24 cellular contexts compared by ENCODE assay signal in genomic region chr1:161705537-161705936, GRCh38. TPM values are rescaled to one million over a fixed set of nuclear protein-coding genes. Genes with fewer than 3 reads are reported as not detected.
DNase-seq lines count a peak whose midpoint lies in the region; ATAC-seq, FAIRE-seq and TF ChIP-seq lines count a peak whose summit lies in the region.
"Had no signal": no experiment of that assay in that cellular context is flagged by ENCODE, and none has a peak within 500 bp of the region (broad histone marks: within the 10 kb centered on the region; RNA-seq: fewer than 3 reads in every experiment).

No MANE protein-coding gene starts in this region.

- H3K27ac ChIP-seq in SU-DHL-6 (ENCODE audit: low read depth, low read length) (peak overlapping the region; percentile 98), HepG2 (ENCODE audit: extremely low read length, insufficient read depth, low read length) (no peak overlapping the region)
- H3K27ac ChIP-seq: 22Rv1 had no signal

- CTCF ChIA-PET in HepG2 (lab: Yijun Ruan, JAX; ENCODE audit: low intra/inter-chr PET ratio, low total read pairs), result no interaction called here

- H2AFZ ChIP-seq in SU-DHL-6 (ENCODE audit: low read depth, low read length, severe bottlenecking), result peak overlapping the region; percentile 9
- H2AFZ ChIP-seq in HepG2 (ENCODE audit: low read length), result no peak overlapping the region

- peaks cover 52% of the 10 kb centered on the region for H3F3A ChIP-seq in SU-DHL-6 (ENCODE audit: insufficient read depth)

- H3K9me3 ChIP-seq in SU-DHL-6 (ENCODE audit: insufficient read depth, low read length), result no peaks in the 10 kb centered on the region
- no peaks in the 10 kb centered on the region for H3K9me3 ChIP-seq in HepG2 (ENCODE audit: low read length)
- H3K9me3 ChIP-seq: left ventricle myocardium inferior had no signal

- intact Hi-C loops in activated CD4-positive, alpha-beta T cell treated with anti-CD3 and anti-CD28 coated beads, Interleukin-2, amount 10 ng/mL, durations not matched to agents 24 days and 14 days (cut with micrococcal nuclease), result no loop called here
- intact Hi-C loops in HepG2 (cut with micrococcal nuclease; ENCODE audit: unreplicated experiment), result no loop called here

- 0 out of 2 replicates have a peak, but pooled peaks cover 5% of the 10 kb centered on the region for H4K20me1 ChIP-seq in SU-DHL-6 (ENCODE audit: low read depth, low read length)
- H4K20me1 ChIP-seq in HepG2 (ENCODE audit: insufficient read depth, low read length), result no peaks in the 10 kb centered on the region

- H3K4me3 ChIP-seq in SU-DHL-6 (ENCODE audit: insufficient read depth, low read length, poor library complexity, severe bottlenecking), result no peak overlapping the region
- H3K4me3 ChIP-seq in HepG2 (replicated peaks in 1 of 3; ENCODE audit: insufficient read depth in 1 of 3, low read depth in 2 of 3, low read length in 3 of 3), result no peak overlapping the region
- H3K4me3 ChIP-seq: K562, left ventricle myocardium inferior had no signal

- no peaks in the 10 kb centered on the region for H3K4me1 Mint-ChIP-seq in activated CD4-positive, alpha-beta T cell treated with anti-CD3 and anti-CD28 coated beads, Interleukin-2, amount 10 ng/mL, durations not matched to agents 24 days and 14 days
- H3K4me1 Mint-ChIP-seq in stimulated activated naive B cell treated with anti-CD40 and anti-IgM and Interleukin-4, amounts not matched to agents 10 μg/mL and 1 μg/mL and 100 μg/mL, for 72 hours, result peaks cover 18 to 20% of the 10 kb centered on the region in 2 donors

- POLR2A ChIA-PET in HepG2 (lab: Yijun Ruan, JAX), result no interaction called here

- TF ChIP-seq EP300 in HepG2 (IDR thresholded peaks at IDR 0.05; ENCODE audit: low read depth in 2 of 2, low read length in 2 of 2) (no peak), HepG2 (CRISPR knock-in tag; IDR thresholded peaks at IDR 0.05; ENCODE audit: borderline replicate concordance) (no peak)

- H3K9me3 Mint-ChIP-seq in activated CD4-positive, alpha-beta T cell treated with anti-CD3 and anti-CD28 coated beads, Interleukin-2, amount 10 ng/mL, durations not matched to agents 24 days and 14 days, result no peaks in the 10 kb centered on the region
- H3K9me3 Mint-ChIP-seq in stimulated activated naive B cell treated with anti-CD40 and anti-IgM and Interleukin-4, amounts not matched to agents 10 μg/mL and 1 μg/mL and 100 μg/mL, for 72 hours, result no peaks in the 10 kb centered on the region
- H3K9me3 Mint-ChIP-seq: activated naive CD4-positive, alpha-beta T cell treated with anti-CD3 and anti-CD28 coated beads for 36 hours; nephron progenitor cell; type B pancreatic cell had no signal

- in situ Hi-C loops in HepG2 (cut with HindIII; ENCODE audit: extremely low pct_ligation_motif_present, low pct_unique_long_range_greater_than_20kb), result no loop called here

- no peak for FAIRE-seq in HepG2 (lab: Jason Lieb, UNC)
- FAIRE-seq: G401.6 had no signal

- ATAC-seq in HG03066 (IDR thresholded peaks at IDR 0.05; ENCODE audit: low read depth, unreplicated experiment) (peak; percentile 35), HepG2 (no peak)
- peak; percentile 83 to 86 for ATAC-seq in stimulated activated naive B cell treated with anti-CD40 and anti-IgM and Interleukin-4, amounts not matched to agents 10 μg/mL and 1 μg/mL and 100 μg/mL, for 72 hours (replicated peaks)
- ATAC-seq: Panc1 had no signal

- no TSS peak for BruUV-seq in HepG2 (replicated peaks; lab: Mats Ljungman, UMichigan)

- no peak for TF ChIP-seq CTCF in SU-DHL-6 (IDR thresholded peaks at IDR 0.05; ENCODE audit: insufficient read depth, low read length, poor library complexity, severe bottlenecking)
- no peak for TF ChIP-seq CTCF in HepG2 (CRISPR knock-in tag; IDR thresholded peaks at IDR 0.05)

- no peaks in the 10 kb centered on the region for H3K36me3 Mint-ChIP-seq in activated CD4-positive, alpha-beta T cell treated with anti-CD3 and anti-CD28 coated beads, Interleukin-2, amount 10 ng/mL, durations not matched to agents 24 days and 14 days (ENCODE audit: low read depth)
- peaks cover 8% of the 10 kb centered on the region in 2 donors for H3K36me3 Mint-ChIP-seq in stimulated activated naive B cell treated with anti-CD40 and anti-IgM and Interleukin-4, amounts not matched to agents 10 μg/mL and 1 μg/mL and 100 μg/mL, for 72 hours
- H3K36me3 Mint-ChIP-seq: type B pancreatic cell had no signal

- H3K27me3 ChIP-seq in SU-DHL-6 (ENCODE audit: low read length), result no peaks in the 10 kb centered on the region
- no peaks in the 10 kb centered on the region; a peak in 1 of 5 replicates for H3K27me3 ChIP-seq in HepG2 (ENCODE audit: control insufficient read depth in 1 of 2, insufficient read depth in 2 of 2, low read length in 2 of 2)

- H3K36me3 ChIP-seq in SU-DHL-6 (ENCODE audit: low read length), result peaks cover 4% of the 10 kb centered on the region
- no peaks in the 10 kb centered on the region for H3K36me3 ChIP-seq in HepG2 (replicated peaks in 1 of 2; ENCODE audit: control insufficient read depth in 1 of 2, insufficient read depth in 2 of 2, low read length in 2 of 2)
- H3K36me3 ChIP-seq: left ventricle myocardium inferior had no signal

- no peak overlapping the region for H3K4me3 Mint-ChIP-seq in activated CD4-positive, alpha-beta T cell treated with anti-CD3 and anti-CD28 coated beads, Interleukin-2, amount 10 ng/mL, durations not matched to agents 24 days and 14 days
- H3K4me3 Mint-ChIP-seq in stimulated activated naive B cell treated with anti-CD40 and anti-IgM and Interleukin-4, amounts not matched to agents 10 μg/mL and 1 μg/mL and 100 μg/mL, for 72 hours, result peak overlapping the region; percentile 8 to 57
- H3K4me3 Mint-ChIP-seq: activated naive CD4-positive, alpha-beta T cell treated with anti-CD3 and anti-CD28 coated beads for 36 hours; nephron progenitor cell; type B pancreatic cell had no signal

- H3K4me1 ChIP-seq in HepG2 (ENCODE audit: insufficient read depth, low read length), result peaks cover 15% of the 10 kb centered on the region

- H3K9me2 ChIP-seq in SU-DHL-6 (replicated peaks; ENCODE audit: insufficient read depth, low read length), result no peaks in the 10 kb centered on the region

- H3K9ac ChIP-seq in SU-DHL-6 (ENCODE audit: low read length), result peak overlapping the region; percentile 75
- H3K9ac ChIP-seq in HepG2 (ENCODE audit: insufficient read depth, low read depth, low read length), result no peak overlapping the region

- H3K27me3 Mint-ChIP-seq in activated CD4-positive, alpha-beta T cell treated with anti-CD3 and anti-CD28 coated beads, Interleukin-2, amount 10 ng/mL, durations not matched to agents 24 days and 14 days, result peaks cover 26% of the 10 kb centered on the region
- no peaks in the 10 kb centered on the region for H3K27me3 Mint-ChIP-seq in stimulated activated naive B cell treated with anti-CD40 and anti-IgM and Interleukin-4, amounts not matched to agents 10 μg/mL and 1 μg/mL and 100 μg/mL, for 72 hours

- DNase-seq in activated CD4-positive, alpha-beta T cell treated with anti-CD3 and anti-CD28 coated beads, Interleukin-2, amount 10 ng/mL, durations not matched to agents 24 days and 14 days, result peak; percentile 34
- DNase-seq in activated CD4-positive, alpha-beta T cell treated with anti-CD3 and anti-CD28 coated beads for 4 hours, result no peak
- DNase-seq in stimulated activated naive B cell treated with anti-CD40 and anti-IgM and Interleukin-4, amounts not matched to agents 10 μg/mL and 1 μg/mL and 100 μg/mL, for 72 hours, result peak; percentile 77
- DNase-seq in HepG2 (ENCODE audit: low spot score) (no peak), NCI-H526 treated with DMSO at 0.1 percent for 48 hours (lab: John Stamatoyannopoulos, UW) (no peak), NCI-H2081 (lab: John Stamatoyannopoulos, UW) (no peak)
- DNase-seq: activated CD4-positive, CD25-positive, alpha-beta regulatory T cell treated with anti-CD3 and anti-CD28 coated beads, Interleukin-2, amount 50 U/mL, for 72 hours; activated CD8-positive, alpha-beta memory T cell treated with anti-CD3 and anti-CD28 coated beads, Interleukin-2, amount 50 U/mL, for 4 hours; activated naive CD4-positive, alpha-beta T cell treated with anti-CD3 and anti-CD28 coated beads for 36 hours; hypothalamus; left ventricle myocardium inferior; NCI-H1417; NCI-H2227 treated with DMSO at 0.1 percent for 48 hours; nephron progenitor cell; right cardiac atrium; stimulated activated CD4-positive, alpha-beta T cell treated with anti-CD3 and anti-CD28 coated beads, Interleukin-2, amount 100 ng/mL, for 48 hours had no signal

- H3K4me2 ChIP-seq in SU-DHL-6 (ENCODE audit: low read depth, low read length, poor library complexity, severe bottlenecking), result peak overlapping the region; percentile 91
- H3K4me2 ChIP-seq in HepG2 (ENCODE audit: low read depth, low read length), result no peak overlapping the region

- no peak overlapping the region for H3K27ac Mint-ChIP-seq in activated CD4-positive, alpha-beta T cell treated with anti-CD3 and anti-CD28 coated beads, Interleukin-2, amount 10 ng/mL, durations not matched to agents 24 days and 14 days
- H3K27ac Mint-ChIP-seq in stimulated activated naive B cell treated with anti-CD40 and anti-IgM and Interleukin-4, amounts not matched to agents 10 μg/mL and 1 μg/mL and 100 μg/mL, for 72 hours, result no peak overlapping the region
- H3K27ac Mint-ChIP-seq: activated naive CD4-positive, alpha-beta T cell treated with anti-CD3 and anti-CD28 coated beads for 36 hours; nephron progenitor cell; type B pancreatic cell had no signal

- WGBS in HepG2 (ENCODE audit: low lambda C conversion rate), result 67% methylated on average over 4 of the region's 4 CpGs

- H3K79me2 ChIP-seq in SU-DHL-6 (ENCODE audit: insufficient read depth, low read length) (peaks cover 35% of the 10 kb centered on the region), HepG2 (ENCODE audit: insufficient read depth, low read length) (no peaks in the 10 kb centered on the region)

- TF ChIP-seq RAD21 in HepG2 (CRISPR knock-in tag; IDR thresholded peaks at IDR 0.05), result no peak

- no peak for TF ChIP-seq POLR2A in HepG2 (IDR thresholded peaks at IDR 0.05; ENCODE audit: insufficient read depth in 1 of 2, low read depth in 2 of 2, low read length in 2 of 2)

RNA-seq across cellular contexts. Expression of gene FCRLA, which starts 1.5 kb away (rescaled TPM):
- total RNA-seq in activated CD4-positive, alpha-beta T cell treated with anti-CD3 and anti-CD28 coated beads, Interleukin-2, amount 10 ng/mL, durations not matched to agents 24 days and 14 days, result not detected in 2 replicates
- total RNA-seq in HepG2 (2016; rRNA removed; fragmentation: Illumina TruSeq; extraction: Trizol), result not detected in 2 replicates
- total RNA-seq in HepG2 (2016; cell fraction: cytosol; rRNA removed; fragmentation: Illumina TruSeq; extraction: Trizol; ENCODE audit: low read depth), result not detected in 2 replicates
- total RNA-seq in HepG2 (2016; cell fraction: insoluble cytoplasmic fraction; rRNA removed; fragmentation: Illumina TruSeq; extraction: Trizol), result 0.06 TPM in 1 of 2 replicates, not detected in the other
- total RNA-seq in HepG2 (2016; cell fraction: membrane; rRNA removed; fragmentation: Illumina TruSeq; extraction: Trizol), result 0.15 TPM in 1 of 2 replicates, not detected in the other
- not detected in 2 replicates for total RNA-seq in HepG2 (2016; cell fraction: nucleus; rRNA removed; fragmentation: Illumina TruSeq; extraction: Trizol)
- polyA plus RNA-seq in HepG2 (2011; rRNA removed), result not detected in 2 replicates
- 0.04 and 0.09 TPM in 2 replicates for polyA plus RNA-seq in HepG2 (2011; cell fraction: cytosol; rRNA removed)
- not detected in 2 replicates for polyA plus RNA-seq in HepG2 (2011; cell fraction: nucleus; rRNA removed)
- polyA plus RNA-seq in HepG2 (2012), result not detected in 2 replicates
- not detected in 2 replicates for polyA plus RNA-seq in HepG2 (2016; cell fraction: cytosol; fragmentation: Illumina TruSeq; extraction: Trizol; ENCODE audit: low read depth)
- not detected in 2 replicates for polyA plus RNA-seq in HepG2 (2016; cell fraction: insoluble cytoplasmic fraction; fragmentation: Illumina TruSeq; extraction: Trizol; ENCODE audit: low read depth)
- polyA plus RNA-seq in HepG2 (2016; cell fraction: membrane; fragmentation: Illumina TruSeq; extraction: Trizol; ENCODE audit: low read depth), result not detected in 2 replicates
- polyA plus RNA-seq in HepG2 (2016; cell fraction: nucleus; fragmentation: Illumina TruSeq; extraction: Trizol; ENCODE audit: insufficient read depth, low read depth), result not detected in 2 replicates
- 0.19 TPM in 1 of 2 replicates, not detected in the other for polyA minus RNA-seq in HepG2 (2011; rRNA and poly(A)+ RNA removed; ENCODE audit: low replicate concordance)
- polyA minus RNA-seq in HepG2 (2011; cell fraction: cytosol; rRNA and poly(A)+ RNA removed), result not detected in 2 replicates
- polyA minus RNA-seq in HepG2 (2011; cell fraction: nucleus; rRNA and poly(A)+ RNA removed), result not detected in 2 replicates
- total RNA-seq: activated naive CD4-positive, alpha-beta T cell treated with anti-CD3 and anti-CD28 coated beads for 36 hours; right cardiac atrium; T-helper 1 cell treated with Interleukin-12 subunit alpha and Interleukin-12 subunit beta and Interleukin-4 antibody, amounts not matched to agents 30 ng/mL and 1 ng/mL, for 36 hours had no signal

RNA-seq across cellular contexts. Expression of gene FCRLB, which starts 15.8 kb away (rescaled TPM):
- total RNA-seq in activated CD4-positive, alpha-beta T cell treated with anti-CD3 and anti-CD28 coated beads, Interleukin-2, amount 10 ng/mL, durations not matched to agents 24 days and 14 days, result not detected in 2 replicates
- total RNA-seq in HepG2 (2016; rRNA removed; fragmentation: Illumina TruSeq; extraction: Trizol), result 0.11 TPM in 1 of 2 replicates, not detected in the other
- total RNA-seq in HepG2 (2016; cell fraction: cytosol; rRNA removed; fragmentation: Illumina TruSeq; extraction: Trizol; ENCODE audit: low read depth), result not detected in 2 replicates
- 0.13 and 0.18 TPM in 2 replicates for total RNA-seq in HepG2 (2016; cell fraction: insoluble cytoplasmic fraction; rRNA removed; fragmentation: Illumina TruSeq; extraction: Trizol)
- total RNA-seq in HepG2 (2016; cell fraction: membrane; rRNA removed; fragmentation: Illumina TruSeq; extraction: Trizol), result 0.12 and 0.14 TPM in 2 replicates
- 0.19 TPM in 1 of 2 replicates, not detected in the other for total RNA-seq in HepG2 (2016; cell fraction: nucleus; rRNA removed; fragmentation: Illumina TruSeq; extraction: Trizol)
- polyA plus RNA-seq in HepG2 (2011; rRNA removed), result 0.03 and 0.08 TPM in 2 replicates
- polyA plus RNA-seq in HepG2 (2011; cell fraction: cytosol; rRNA removed), result 0.08 TPM in 1 of 2 replicates, not detected in the other
- 0.10 TPM in 1 of 2 replicates, not detected in the other for polyA plus RNA-seq in HepG2 (2011; cell fraction: nucleus; rRNA removed)
- 0.07 TPM in 1 of 2 replicates, not detected in the other for polyA plus RNA-seq in HepG2 (2012)
- polyA plus RNA-seq in HepG2 (2016; cell fraction: cytosol; fragmentation: Illumina TruSeq; extraction: Trizol; ENCODE audit: low read depth), result 0.06 and 0.07 TPM in 2 replicates
- 0.11 and 0.14 TPM in 2 replicates for polyA plus RNA-seq in HepG2 (2016; cell fraction: insoluble cytoplasmic fraction; fragmentation: Illumina TruSeq; extraction: Trizol; ENCODE audit: low read depth)
- 0.19 TPM in 1 of 2 replicates, not detected in the other for polyA plus RNA-seq in HepG2 (2016; cell fraction: membrane; fragmentation: Illumina TruSeq; extraction: Trizol; ENCODE audit: low read depth)
- polyA plus RNA-seq in HepG2 (2016; cell fraction: nucleus; fragmentation: Illumina TruSeq; extraction: Trizol; ENCODE audit: insufficient read depth, low read depth), result 0.23 TPM in 1 of 2 replicates, not detected in the other
- polyA minus RNA-seq in HepG2 (2011; rRNA and poly(A)+ RNA removed; ENCODE audit: low replicate concordance), result 0.14 TPM in 1 of 2 replicates, not detected in the other
- not detected in 2 replicates for polyA minus RNA-seq in HepG2 (2011; cell fraction: cytosol; rRNA and poly(A)+ RNA removed)
- polyA minus RNA-seq in HepG2 (2011; cell fraction: nucleus; rRNA and poly(A)+ RNA removed), result 0.26 TPM in 1 of 2 replicates, not detected in the other

RNA-seq across cellular contexts. Expression of gene FCGR2B, which starts 42.6 kb away (rescaled TPM):
- total RNA-seq in activated CD4-positive, alpha-beta T cell treated with anti-CD3 and anti-CD28 coated beads, Interleukin-2, amount 10 ng/mL, durations not matched to agents 24 days and 14 days, result not detected in 2 replicates
- total RNA-seq in HepG2 (2016; rRNA removed; fragmentation: Illumina TruSeq; extraction: Trizol), result not detected in 2 replicates
- not detected in 2 replicates for total RNA-seq in HepG2 (2016; cell fraction: cytosol; rRNA removed; fragmentation: Illumina TruSeq; extraction: Trizol; ENCODE audit: low read depth)
- total RNA-seq in HepG2 (2016; cell fraction: insoluble cytoplasmic fraction; rRNA removed; fragmentation: Illumina TruSeq; extraction: Trizol), result not detected in 2 replicates
- total RNA-seq in HepG2 (2016; cell fraction: membrane; rRNA removed; fragmentation: Illumina TruSeq; extraction: Trizol), result not detected in 2 replicates
- not detected in 2 replicates for total RNA-seq in HepG2 (2016; cell fraction: nucleus; rRNA removed; fragmentation: Illumina TruSeq; extraction: Trizol)
- polyA plus RNA-seq in HepG2 (2011; rRNA removed), result 0.03 TPM in 1 of 2 replicates, not detected in the other
- not detected in 2 replicates for polyA plus RNA-seq in HepG2 (2011; cell fraction: cytosol; rRNA removed)
- not detected in 2 replicates for polyA plus RNA-seq in HepG2 (2011; cell fraction: nucleus; rRNA removed)
- not detected in 2 replicates for polyA plus RNA-seq in HepG2 (2012)
- not detected in 2 replicates for polyA plus RNA-seq in HepG2 (2016; cell fraction: cytosol; fragmentation: Illumina TruSeq; extraction: Trizol; ENCODE audit: low read depth)
- polyA plus RNA-seq in HepG2 (2016; cell fraction: insoluble cytoplasmic fraction; fragmentation: Illumina TruSeq; extraction: Trizol; ENCODE audit: low read depth), result not detected in 2 replicates
- not detected in 2 replicates for polyA plus RNA-seq in HepG2 (2016; cell fraction: membrane; fragmentation: Illumina TruSeq; extraction: Trizol; ENCODE audit: low read depth)
- polyA plus RNA-seq in HepG2 (2016; cell fraction: nucleus; fragmentation: Illumina TruSeq; extraction: Trizol; ENCODE audit: insufficient read depth, low read depth), result not detected in 2 replicates
- polyA minus RNA-seq in HepG2 (2011; rRNA and poly(A)+ RNA removed; ENCODE audit: low replicate concordance), result not detected in 2 replicates
- polyA minus RNA-seq in HepG2 (2011; cell fraction: cytosol; rRNA and poly(A)+ RNA removed), result not detected in 2 replicates
- not detected in 2 replicates for polyA minus RNA-seq in HepG2 (2011; cell fraction: nucleus; rRNA and poly(A)+ RNA removed)
- total RNA-seq: activated naive CD4-positive, alpha-beta T cell treated with anti-CD3 and anti-CD28 coated beads for 36 hours; T-helper 1 cell treated with Interleukin-12 subunit alpha and Interleukin-12 subunit beta and Interleukin-4 antibody, amounts not matched to agents 30 ng/mL and 1 ng/mL, for 36 hours had no signal

RNA-seq across cellular contexts. Expression of gene DUSP12, which starts 44.0 kb away (rescaled TPM):
- 38.2 and 39.7 TPM in 2 replicates for total RNA-seq in activated CD4-positive, alpha-beta T cell treated with anti-CD3 and anti-CD28 coated beads, Interleukin-2, amount 10 ng/mL, durations not matched to agents 24 days and 14 days
- total RNA-seq in HepG2 (2016; rRNA removed; fragmentation: Illumina TruSeq; extraction: Trizol), result 36.7 and 38.9 TPM in 2 replicates
- 14.3 and 14.5 TPM in 2 replicates for total RNA-seq in HepG2 (2016; cell fraction: cytosol; rRNA removed; fragmentation: Illumina TruSeq; extraction: Trizol; ENCODE audit: low read depth)
- total RNA-seq in HepG2 (2016; cell fraction: insoluble cytoplasmic fraction; rRNA removed; fragmentation: Illumina TruSeq; extraction: Trizol), result 35.6 and 46.0 TPM in 2 replicates
- 26.7 and 28.3 TPM in 2 replicates for total RNA-seq in HepG2 (2016; cell fraction: membrane; rRNA removed; fragmentation: Illumina TruSeq; extraction: Trizol)
- 21.1 and 25.5 TPM in 2 replicates for total RNA-seq in HepG2 (2016; cell fraction: nucleus; rRNA removed; fragmentation: Illumina TruSeq; extraction: Trizol)
- 33.8 and 37.1 TPM in 2 replicates for polyA plus RNA-seq in HepG2 (2011; rRNA removed)
- polyA plus RNA-seq in HepG2 (2011; cell fraction: cytosol; rRNA removed), result 24.9 and 28.8 TPM in 2 replicates
- polyA plus RNA-seq in HepG2 (2011; cell fraction: nucleus; rRNA removed), result 31.1 and 32.0 TPM in 2 replicates
- 27.3 and 33.7 TPM in 2 replicates for polyA plus RNA-seq in HepG2 (2012)
- 15.2 and 18.8 TPM in 2 replicates for polyA plus RNA-seq in HepG2 (2016; cell fraction: cytosol; fragmentation: Illumina TruSeq; extraction: Trizol; ENCODE audit: low read depth)
- polyA plus RNA-seq in HepG2 (2016; cell fraction: insoluble cytoplasmic fraction; fragmentation: Illumina TruSeq; extraction: Trizol; ENCODE audit: low read depth), result 43.1 and 44.3 TPM in 2 replicates
- polyA plus RNA-seq in HepG2 (2016; cell fraction: membrane; fragmentation: Illumina TruSeq; extraction: Trizol; ENCODE audit: low read depth), result 25.1 and 26.7 TPM in 2 replicates
- 36.8 and 39.4 TPM in 2 replicates for polyA plus RNA-seq in HepG2 (2016; cell fraction: nucleus; fragmentation: Illumina TruSeq; extraction: Trizol; ENCODE audit: insufficient read depth, low read depth)
- 15.3 and 23.4 TPM in 2 replicates for polyA minus RNA-seq in HepG2 (2011; rRNA and poly(A)+ RNA removed; ENCODE audit: low replicate concordance)
- 9.5 and 11.6 TPM in 2 replicates for polyA minus RNA-seq in HepG2 (2011; cell fraction: cytosol; rRNA and poly(A)+ RNA removed)
- polyA minus RNA-seq in HepG2 (2011; cell fraction: nucleus; rRNA and poly(A)+ RNA removed), result 16.8 and 16.9 TPM in 2 replicates

Comparison
In these comparisons a context has a peak if more than half of its experiments do, and no peak if none do; other contexts are left out.
1. DNase-seq: peak in activated CD4-positive, alpha-beta T cell treated with anti-CD3 and anti-CD28 coated beads, Interleukin-2, amount 10 ng/mL, durations not matched to agents 24 days and 14 days (single experiment) and stimulated activated naive B cell treated with anti-CD40 and anti-IgM and Interleukin-4, amounts not matched to agents 10 μg/mL and 1 μg/mL and 100 μg/mL, for 72 hours (single experiment); none in activated CD4-positive, alpha-beta T cell treated with anti-CD3 and anti-CD28 coated beads for 4 hours (0 of 2), HepG2 (single experiment), NCI-H526 treated with DMSO at 0.1 percent for 48 hours (single experiment) and NCI-H2081 (0 of 2).